ENCODE assay signal across 13 cellular contexts in genomic region chr3:100582157-100582556, GRCh38. TPM values are rescaled to one million over a fixed set of nuclear protein-coding genes. Genes with fewer than 3 reads are reported as not detected.
"Had no signal": no experiment of that assay in that cellular context is flagged by ENCODE, and none has a peak within 500 bp of the region (broad histone marks: within the 10 kb centered on the region; RNA-seq: fewer than 3 reads in every experiment).

No MANE protein-coding gene starts in this region.

RNA-seq across cellular contexts. Expression of gene ADGRG7, which starts 27.2 kb away (rescaled TPM):
- total RNA-seq: activated CD4-positive, alpha-beta memory T cell treated with anti-CD3 and anti-CD28 coated beads, Interleukin-2, amount 10 ng/mL, durations not matched to agents 7 days and 5 days; activated CD4-positive, alpha-beta T cell treated with anti-CD3 and anti-CD28 coated beads for 36 hours; activated CD4-positive, alpha-beta T cell treated with anti-CD3 and anti-CD28 coated beads, Interleukin-2, amount 10 ng/mL, durations not matched to agents 7 days and 5 days; activated CD8-positive, alpha-beta memory T cell treated with anti-CD3 and anti-CD28 coated beads, Interleukin-2, amount 10 ng/mL, durations not matched to agents 7 days and 5 days; activated naive CD8-positive, alpha-beta T cell treated with anti-CD3 and anti-CD28 coated beads, Interleukin-2, amount 10 ng/mL, durations not matched to agents 7 days and 5 days; activated T-helper 2 cell treated with anti-CD3 and anti-CD28 coated beads, Interferon-gamma antibody, Interleukin-2, Interleukin-4, amounts not matched to agents 10 μg/mL and 5 μg/mL and 100 μg/mL, durations not matched to agents 14 hours and 24 hours and 36 hours; ascending aorta; T-cell; T-helper 1 cell treated with Interleukin-12 subunit alpha and Interleukin-12 subunit beta and Interleukin-4 antibody, amounts not matched to agents 30 ng/mL and 1 ng/mL, for 36 hours; T-helper 17 cell; T-helper 2 cell treated with Interferon-gamma antibody and Interleukin-4, amounts not matched to agents 100 ng/mL and 5 ng/mL, for 36 hours; WTC11 had no signal
- polyA plus RNA-seq: adipose tissue had no signal
